ENCODE assay signal across 24 cellular contexts in genomic region chr9:116300360-116300759, GRCh38.
"Had no signal": no experiment of that assay in that cellular context is flagged by ENCODE, and none has a peak within 500 bp of the region (broad histone marks: within the 10 kb centered on the region; RNA-seq: fewer than 3 reads in every experiment).

No MANE protein-coding gene starts in this region.

- ATAC-seq: activated CD4-positive, alpha-beta T cell treated with anti-CD3 and anti-CD28 coated beads for 36 hours; activated CD8-positive, alpha-beta memory T cell treated with anti-CD3 and anti-CD28 coated beads, Interleukin-2, amount 10 ng/mL, durations not matched to agents 7 days and 5 days; activated CD8-positive, alpha-beta T cell treated with anti-CD3 and anti-CD28 coated beads, Interleukin-2, amount 10 ng/mL, durations not matched to agents 7 days and 5 days; activated T-cell treated with anti-CD3 and anti-CD28 coated beads, Interleukin-2, amount 50 U/mL, for 72 hours; foreskin keratinocyte; stimulated activated effector memory CD8-positive, alpha-beta T cell treated with anti-CD3 and anti-CD28 coated beads, Interleukin-12 subunit alpha, Interleukin-12 subunit beta, amount 100 ng/mL, for 72 hours had no signal

- H3K27me3 Mint-ChIP-seq: activated CD8-positive, alpha-beta memory T cell treated with anti-CD3 and anti-CD28 coated beads, Interleukin-2, amount 10 ng/mL, durations not matched to agents 7 days and 5 days; stimulated activated naive CD8-positive, alpha-beta T cell treated with anti-CD3 and anti-CD28 coated beads, Interleukin-15, Interleukin-2, amounts not matched to agents 100 ng/mL and 50 ng/mL, for 24 hours had no signal

- H3K36me3 ChIP-seq: cardiac muscle cell, esophagus muscularis mucosa, left ventricle myocardium inferior, sigmoid colon, thyroid gland, upper lobe of left lung, vagina had no signal

- DNase-seq: activated CD4-positive, alpha-beta T cell treated with anti-CD3 and anti-CD28 coated beads for 36 hours; activated CD4-positive, CD25-positive, alpha-beta regulatory T cell; activated CD8-positive, alpha-beta memory T cell treated with anti-CD3 and anti-CD28 coated beads, Interleukin-2, amount 10 ng/mL, durations not matched to agents 7 days and 5 days; activated CD8-positive, alpha-beta T cell treated with anti-CD3 and anti-CD28 coated beads, Interleukin-2, amount 10 ng/mL, durations not matched to agents 7 days and 5 days; activated naive CD4-positive, alpha-beta T cell; activated T-cell treated with anti-CD3 and anti-CD28 coated beads, Interleukin-2, amount 50 U/mL, for 72 hours; foreskin keratinocyte; islet precursor cell; left ventricle myocardium inferior; naive B cell; sigmoid colon; small intestine; stimulated activated CD4-positive, alpha-beta T cell treated with anti-CD3 and anti-CD28 coated beads, Interleukin-4, amount 100 ng/mL, for 24 hours; T-helper 1 cell; thyroid gland; upper lobe of left lung had no signal

- H3K4me1 ChIP-seq: esophagus muscularis mucosa, foreskin keratinocyte, left ventricle myocardium inferior, sigmoid colon, thyroid gland, upper lobe of left lung, vagina had no signal

- H3K27ac Mint-ChIP-seq: activated CD4-positive, alpha-beta T cell treated with anti-CD3 and anti-CD28 coated beads for 36 hours; activated CD8-positive, alpha-beta memory T cell treated with anti-CD3 and anti-CD28 coated beads, Interleukin-2, amount 10 ng/mL, durations not matched to agents 7 days and 5 days; activated CD8-positive, alpha-beta T cell treated with anti-CD3 and anti-CD28 coated beads, Interleukin-2, amount 10 ng/mL, durations not matched to agents 7 days and 5 days; activated naive CD8-positive, alpha-beta T cell; activated T-cell treated with anti-CD3 and anti-CD28 coated beads, Interleukin-2, amount 50 U/mL, for 72 hours; naive B cell; stimulated activated effector memory CD8-positive, alpha-beta T cell treated with anti-CD3 and anti-CD28 coated beads, Interleukin-12 subunit alpha, Interleukin-12 subunit beta, amount 100 ng/mL, for 72 hours; stimulated activated naive CD8-positive, alpha-beta T cell treated with anti-CD3 and anti-CD28 coated beads, Interleukin-15, Interleukin-2, amounts not matched to agents 100 ng/mL and 50 ng/mL, for 24 hours; T-helper 2 cell treated with Interferon-gamma antibody and Interleukin-4, amounts not matched to agents 5 μg/mL and 100 μg/mL, for 36 hours had no signal

- H3K27me3 ChIP-seq: cardiac muscle cell, esophagus muscularis mucosa, sigmoid colon, thyroid gland, upper lobe of left lung, vagina had no signal

- H3K9me3 ChIP-seq: esophagus muscularis mucosa, left ventricle myocardium inferior, sigmoid colon, thyroid gland, upper lobe of left lung, vagina had no signal

- H3K4me1 Mint-ChIP-seq: activated CD4-positive, alpha-beta T cell treated with anti-CD3 and anti-CD28 coated beads for 36 hours; activated CD8-positive, alpha-beta memory T cell treated with anti-CD3 and anti-CD28 coated beads, Interleukin-2, amount 10 ng/mL, durations not matched to agents 7 days and 5 days; naive B cell; stimulated activated effector memory CD8-positive, alpha-beta T cell treated with anti-CD3 and anti-CD28 coated beads, Interleukin-12 subunit alpha, Interleukin-12 subunit beta, amount 100 ng/mL, for 72 hours had no signal

- H3K9me3 Mint-ChIP-seq: stimulated activated naive CD8-positive, alpha-beta T cell treated with anti-CD3 and anti-CD28 coated beads, Interleukin-15, Interleukin-2, amounts not matched to agents 100 ng/mL and 50 ng/mL, for 24 hours; T-helper 2 cell treated with Interferon-gamma antibody and Interleukin-4, amounts not matched to agents 5 μg/mL and 100 μg/mL, for 36 hours had no signal

- H3K27ac ChIP-seq: cardiac muscle cell, esophagus muscularis mucosa, foreskin keratinocyte, left ventricle myocardium inferior, sigmoid colon, thyroid gland, upper lobe of left lung, vagina had no signal

- H3K4me3 ChIP-seq: cardiac muscle cell, esophagus muscularis mucosa, left ventricle myocardium inferior, lung, sigmoid colon, thyroid gland, upper lobe of left lung, vagina had no signal

- H3K36me3 Mint-ChIP-seq: activated CD8-positive, alpha-beta memory T cell treated with anti-CD3 and anti-CD28 coated beads, Interleukin-2, amount 10 ng/mL, durations not matched to agents 7 days and 5 days; activated naive CD8-positive, alpha-beta T cell; naive B cell; stimulated activated effector memory CD8-positive, alpha-beta T cell treated with anti-CD3 and anti-CD28 coated beads, Interleukin-12 subunit alpha, Interleukin-12 subunit beta, amount 100 ng/mL, for 72 hours had no signal

- H3K4me3 Mint-ChIP-seq: activated CD4-positive, alpha-beta T cell treated with anti-CD3 and anti-CD28 coated beads for 36 hours; activated CD8-positive, alpha-beta memory T cell treated with anti-CD3 and anti-CD28 coated beads, Interleukin-2, amount 10 ng/mL, durations not matched to agents 7 days and 5 days; activated CD8-positive, alpha-beta T cell treated with anti-CD3 and anti-CD28 coated beads, Interleukin-2, amount 10 ng/mL, durations not matched to agents 7 days and 5 days; activated naive CD8-positive, alpha-beta T cell; activated T-cell treated with anti-CD3 and anti-CD28 coated beads, Interleukin-2, amount 50 U/mL, for 72 hours; naive B cell; stimulated activated effector memory CD8-positive, alpha-beta T cell treated with anti-CD3 and anti-CD28 coated beads, Interleukin-12 subunit alpha, Interleukin-12 subunit beta, amount 100 ng/mL, for 72 hours; stimulated activated naive CD8-positive, alpha-beta T cell treated with anti-CD3 and anti-CD28 coated beads, Interleukin-15, Interleukin-2, amounts not matched to agents 100 ng/mL and 50 ng/mL, for 24 hours; T-helper 2 cell treated with Interferon-gamma antibody and Interleukin-4, amounts not matched to agents 5 μg/mL and 100 μg/mL, for 36 hours had no signal
